In the genomic region with DNA sequence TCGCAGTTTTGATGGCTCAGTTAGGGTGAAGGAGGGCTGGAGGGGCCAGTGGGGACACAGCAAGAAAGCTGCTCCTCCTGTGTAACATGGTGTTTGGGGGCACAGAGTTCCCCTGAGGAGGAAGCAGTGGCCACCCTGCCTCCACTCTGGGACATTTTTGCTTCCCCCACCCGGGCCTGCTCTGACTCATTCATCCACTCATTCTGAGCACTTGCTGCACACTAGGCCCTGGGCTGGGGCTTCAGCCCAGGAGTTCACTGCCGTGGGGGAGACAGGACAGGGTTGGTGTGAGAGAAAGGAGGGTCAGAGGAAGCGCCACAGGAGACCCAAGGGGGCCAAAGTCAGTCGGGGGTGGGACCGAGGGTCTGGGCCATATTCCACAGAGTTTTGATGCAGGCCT, we compare ENCODE assay signal across 17 cellular contexts. TPM values are rescaled to one million over a fixed set of nuclear protein-coding genes. Genes with fewer than 3 reads are reported as not detected.
A peak's percentile ranks its signal among the peaks of the same experiment; 100 is the strongest.
DNase-seq lines count a peak whose midpoint lies in the region; ATAC-seq, FAIRE-seq and TF ChIP-seq lines count a peak whose summit lies in the region.
"Had no signal": no experiment of that assay in that cellular context is flagged by ENCODE, and none has a peak within 500 bp of the region (broad histone marks: within the 10 kb centered on the region; RNA-seq: fewer than 3 reads in every experiment).

No MANE protein-coding gene starts in this region.

- in situ Hi-C loops in GM12878 (cut with MboI) = no loop called here

- CTCF ChIA-PET in GM12878 (lab: Yijun Ruan, JAX) = no interaction called here

- POLR2A ChIA-PET in GM12878 (lab: Charles Lee) = no interaction called here

- H4K20me1 ChIP-seq in Loucy (ENCODE audit: insufficient read depth, low read length, poor library complexity, severe bottlenecking) (no peaks in the 10 kb centered on the region), GM12878 (ENCODE audit: control insufficient read depth, insufficient read depth) (no peaks in the 10 kb centered on the region), osteoblast (ENCODE audit: insufficient read depth, low read length) (no peaks in the 10 kb centered on the region)
- H4K20me1 ChIP-seq: BLaER1 treated with 17β-estradiol and CSF1 and Interleukin-3, amounts not matched to agents 10 nM and 100 nM had no signal

- DNase-seq in GM03348 (ENCODE audit: low spot score) (peak; percentile 73), GM12878 (ENCODE audit: low read depth, low spot score) (no peak), osteoblast (ENCODE audit: insufficient read length, low spot score, missing footprints) (peak; percentile 88), DMS153 treated with DMSO at 0.1 percent for 48 hours (lab: John Stamatoyannopoulos, UW; ENCODE audit: unreplicated experiment) (no peak), GF-D8 (lab: John Stamatoyannopoulos, UW) (no peak)
- DNase-seq: activated effector memory CD4-positive, alpha-beta T cell treated with anti-CD3 and anti-CD28 coated beads, Interleukin-2, amount 50 U/mL, for 16 hours; anterior cingulate cortex; DMS79; foreskin melanocyte; left ventricle myocardium inferior; stimulated activated CD4-positive, alpha-beta T cell treated with anti-CD3 and anti-CD28 coated beads, Interleukin-4, amount 100 ng/mL, for 24 hours; thyroid gland; WERI-Rb-1 had no signal

- TF ChIP-seq POLR2A in GM12878 (IDR thresholded peaks at IDR 0.05; ENCODE audit: low read depth, low read length) = no peak

- no peaks in the 10 kb centered on the region for H3K27me3 ChIP-seq in Loucy (ENCODE audit: insufficient read depth, low read length, poor library complexity, severe bottlenecking)
- H3K27me3 ChIP-seq in GM12878 (replicated peaks in 1 of 2; ENCODE audit: control insufficient read depth in 2 of 2, insufficient read depth in 2 of 2, low read length in 1 of 2) = no peaks in the 10 kb centered on the region; a peak in 1 of 4 replicates
- H3K27me3 ChIP-seq in osteoblast (ENCODE audit: insufficient read depth, low read length) = peaks cover 13% of the 10 kb centered on the region
- H3K27me3 ChIP-seq: BLaER1 treated with 17β-estradiol and CSF1 and Interleukin-3, amounts not matched to agents 10 nM and 100 nM; thyroid gland had no signal

- H3F3A ChIP-seq in Loucy (ENCODE audit: low read depth) = no peaks in the 10 kb centered on the region

- H3K36me3 ChIP-seq in Loucy (ENCODE audit: insufficient read depth, low read length) = no peaks in the 10 kb centered on the region
- H3K36me3 ChIP-seq in GM12878 (ENCODE audit: control insufficient read depth in 2 of 2, insufficient read depth in 2 of 2, low read length in 1 of 2) = no peaks in the 10 kb centered on the region
- H3K36me3 ChIP-seq in osteoblast (ENCODE audit: insufficient read depth, low read length) = no peaks in the 10 kb centered on the region
- H3K36me3 ChIP-seq: BLaER1 treated with 17β-estradiol and CSF1 and Interleukin-3, amounts not matched to agents 10 nM and 100 nM; left ventricle myocardium inferior; thyroid gland; WERI-Rb-1 had no signal

- H3K4me1 ChIP-seq in Loucy (ENCODE audit: insufficient read depth, low read length, poor library complexity, severe bottlenecking) (peaks cover 10% of the 10 kb centered on the region), GM12878 (ENCODE audit: control insufficient read depth, insufficient read depth, low read length) (no peaks in the 10 kb centered on the region), osteoblast (ENCODE audit: insufficient read depth, low read length) (peaks cover 5% of the 10 kb centered on the region)
- H3K4me1 ChIP-seq: left ventricle myocardium inferior, thyroid gland had no signal

- H3K4me2 ChIP-seq in Loucy (ENCODE audit: low read depth, low read length, poor library complexity, severe bottlenecking) (no peak overlapping the region), GM12878 (ENCODE audit: control insufficient read depth, insufficient read depth) (0 out of 2 replicates have a peak overlapping the region, but pooled peaks have one; percentile 2), osteoblast (ENCODE audit: insufficient read depth, low read length) (no peak overlapping the region)

- no peak for FAIRE-seq in GM12878 (lab: Jason Lieb, UNC)

- RAD21 ChIA-PET in GM12878 (lab: Charles Lee; ENCODE audit: unreplicated experiment) = no interaction called here

- no peak overlapping the region for H3K9ac ChIP-seq in Loucy (ENCODE audit: low read depth, low read length, poor library complexity, severe bottlenecking)
- H3K9ac ChIP-seq in GM12878 (ENCODE audit: control insufficient read depth, insufficient read depth, low read length) = no peak overlapping the region

- H2AFZ ChIP-seq in Loucy (ENCODE audit: low read length) (peak overlapping the region; percentile 3; the same call in 1 of the 2 replicates), GM12878 (ENCODE audit: control insufficient read depth, low read depth, low read length) (no peak overlapping the region; the same call in 1 of the 2 replicates), osteoblast (ENCODE audit: low read length) (peak overlapping the region; percentile 82)

- BruUV-seq in GM12878 (replicated peaks; lab: Mats Ljungman, UMichigan) = no TSS peak

- no peak for TF ChIP-seq EP300 in GM12878 (IDR thresholded peaks at IDR 0.05; ENCODE audit: borderline replicate concordance in 1 of 2, control insufficient read depth in 1 of 2, low read depth in 2 of 2, low read length in 2 of 2)

- no peaks in the 10 kb centered on the region for H3K79me2 ChIP-seq in Loucy (ENCODE audit: insufficient read depth, low read length)
- H3K79me2 ChIP-seq in GM12878 (ENCODE audit: control insufficient read depth, insufficient read depth, low read length) = no peaks in the 10 kb centered on the region
- no peaks in the 10 kb centered on the region for H3K79me2 ChIP-seq in osteoblast (ENCODE audit: insufficient read depth, low read length)

- ATAC-seq in GM12878 (peak; percentile 68), HG02884 (IDR thresholded peaks at IDR 0.05; ENCODE audit: unreplicated experiment) (no peak), GM19467 (IDR thresholded peaks at IDR 0.05; ENCODE audit: unreplicated experiment) (no peak)

- no peak overlapping the region for H3K4me3 ChIP-seq in Loucy (ENCODE audit: low read length, poor library complexity, severe bottlenecking)
- H3K4me3 ChIP-seq in GM12878 = no peak overlapping the region
- H3K4me3 ChIP-seq in osteoblast (ENCODE audit: insufficient read depth, low read length) = no peak overlapping the region
- H3K4me3 ChIP-seq: BLaER1 treated with 17β-estradiol and CSF1 and Interleukin-3, amounts not matched to agents 10 nM and 100 nM; left ventricle myocardium inferior; thyroid gland had no signal

- H3K27ac ChIP-seq in GM12878 (ENCODE audit: control insufficient read depth, insufficient read depth) (no peak overlapping the region), osteoblast (ENCODE audit: low read depth, low read length) (no peak overlapping the region)
- H3K27ac ChIP-seq: left ventricle myocardium inferior, thyroid gland, WERI-Rb-1 had no signal

- intact Hi-C loops in GM12878 (cut with micrococcal nuclease; ENCODE audit: unreplicated experiment) = no loop called here

- SMC1A ChIA-PET in GM12878 (lab: Charles Lee; ENCODE audit: uncharacterized antibody, unreplicated experiment) = no interaction called here

- no peaks in the 10 kb centered on the region for H3K9me3 ChIP-seq in Loucy (ENCODE audit: insufficient read depth, low read depth, low read length)
- H3K9me3 ChIP-seq in GM12878 (replicated peaks; ENCODE audit: control insufficient read depth, insufficient read depth, low read length) = no peaks in the 10 kb centered on the region
- no peaks in the 10 kb centered on the region for H3K9me3 ChIP-seq in osteoblast (ENCODE audit: low read depth, low read length)
- H3K9me3 ChIP-seq: BLaER1 treated with 17β-estradiol and CSF1 and Interleukin-3, amounts not matched to agents 10 nM and 100 nM; thyroid gland had no signal

- no peaks in the 10 kb centered on the region for H3K9me2 ChIP-seq in Loucy (replicated peaks; ENCODE audit: low read depth, low read length)

- WGBS in GM12878 (ENCODE audit: insufficient coverage, insufficient replicate concordance, low lambda C conversion rate, missing lambda C conversion rate) = 1% methylated on average over 6 of the region's 6 CpGs

- TF ChIP-seq CTCF in Loucy (conservative IDR thresholded peaks at IDR 0.05; ENCODE audit: low read length) = no peak
- no peak for TF ChIP-seq CTCF in GM12878 (IDR thresholded peaks at IDR 0.05 in 2 of 3, conservative IDR thresholded peaks at IDR 0.05 in 1 of 3; ENCODE audit: control insufficient read depth in 2 of 3, extremely low read depth in 1 of 3, insufficient read depth in 1 of 3, low read depth in 3 of 3, low read length in 3 of 3)
- no peak for TF ChIP-seq CTCF in osteoblast (IDR thresholded peaks at IDR 0.05; ENCODE audit: extremely low read depth, low read depth, low read length)

- TF ChIP-seq RAD21 in GM12878 (IDR thresholded peaks at IDR 0.05; ENCODE audit: insufficient read depth, low read depth, low read length) = no peak

RNA-seq across cellular contexts. Expression of a gene that starts 41.4 kb away (rescaled TPM):
- total RNA-seq in GM12878 (2013; cell fraction: nucleolus; rRNA removed) = 4.5 and 4.8 TPM in 2 replicates
- 0.33 and 0.85 TPM in 2 replicates for total RNA-seq in GM12878 (2014; rRNA removed)
- total RNA-seq in GM12878 (2014; rRNA removed; fragmentation: Illumina TruSeq; extraction: Trizol) = 0.28 and 0.40 TPM in 2 replicates
- 0.72 and 0.90 TPM in 2 replicates for total RNA-seq in GM12878 (2021)
- 0.13 TPM for polyA plus RNA-seq in GM12878 (2011; ENCODE audit: low read depth)
- polyA plus RNA-seq in GM12878 (2011; rRNA removed) = 0.01 and 0.15 TPM in 2 replicates
- 0.09 and 0.12 TPM in 2 replicates for polyA plus RNA-seq in GM12878 (2011; cell fraction: cytosol; rRNA removed)
- 0.48 and 1.1 TPM in 2 replicates for polyA plus RNA-seq in GM12878 (2011; cell fraction: nucleus; rRNA removed)
- 0.37 and 0.81 TPM in 2 replicates for polyA plus RNA-seq in GM12878 (2012)
- 0.06 and 0.25 TPM in 2 replicates for polyA plus RNA-seq in GM12878 (2014; fragmentation: Illumina TruSeq; extraction: Trizol)
- under 1 TPM in 1 of 2 experiments, not detected in 1; 0.04 TPM for polyA plus RNA-seq in GM12878 (2014; fragmentation: Nextera tagmentation; extraction: Ambion mirVana)
- polyA plus RNA-seq in GM12878 (2014; rRNA removed) = 0.36 and 0.50 TPM in 2 replicates
- under 1 TPM; 0.19 to 0.39 TPM for polyA plus RNA-seq in GM12878 (2016; fragmentation: Nextera tagmentation; extraction: Ambion mirVana)
- polyA minus RNA-seq in GM12878 (2011; rRNA and poly(A)+ RNA removed) = 0.15 and 0.21 TPM in 2 replicates
- polyA minus RNA-seq in GM12878 (2011; cell fraction: cytosol; rRNA and poly(A)+ RNA removed) = 0.31 TPM in 1 of 2 replicates, not detected in the other
- polyA minus RNA-seq in GM12878 (2011; cell fraction: nucleus; rRNA and poly(A)+ RNA removed) = 0.48 and 0.57 TPM in 2 replicates
- 2.9 and 3.8 TPM in 2 replicates for total RNA-seq in osteoblast

Comparison
In these comparisons a context has a peak if more than half of its experiments do, and no peak if none do; other contexts are left out.
1. DNase-seq: peak in GM03348 (single experiment) and osteoblast (single experiment); none in GM12878 (single experiment), DMS153 treated with DMSO at 0.1 percent for 48 hours (single experiment) and GF-D8 (single experiment).